ENCODE assay signal across 20 cellular contexts in the genomic region with DNA sequence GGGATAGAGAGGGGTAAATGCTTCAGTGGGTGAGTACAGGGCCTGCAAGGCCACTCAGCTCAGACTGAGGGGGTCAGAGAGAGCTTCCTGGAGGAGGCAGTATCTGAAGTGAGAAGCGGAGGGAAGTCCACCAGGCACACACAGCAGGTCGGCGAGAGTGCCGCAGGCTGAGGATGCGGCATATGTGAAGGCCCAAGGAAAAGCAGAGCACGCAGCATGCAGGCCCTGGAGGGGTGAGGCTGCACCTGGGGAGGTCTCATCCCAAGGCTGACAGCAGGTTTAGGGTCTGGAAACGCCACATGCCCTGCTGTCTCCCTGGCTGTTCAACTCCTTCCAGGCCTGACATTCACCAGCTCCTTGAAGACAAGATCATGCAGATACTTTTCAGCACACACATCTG. TPM values are rescaled to one million over a fixed set of nuclear protein-coding genes. Genes with fewer than 3 reads are reported as not detected.
DNase-seq lines count a peak whose midpoint lies in the region; TF ChIP-seq lines count a peak whose summit lies in the region.
"Had no signal": no experiment of that assay in that cellular context is flagged by ENCODE, and none has a peak within 500 bp of the region (broad histone marks: within the 10 kb centered on the region; RNA-seq: fewer than 3 reads in every experiment).

No MANE protein-coding gene starts in this region.

- H3K36me3 ChIP-seq in mesenchymal stem cell (ENCODE audit: control insufficient read depth in 1 of 2, insufficient read depth in 2 of 2, low read depth in 1 of 2, low read length in 2 of 2) (no peaks in the 10 kb centered on the region), vagina (no peaks in the 10 kb centered on the region), Peyer's patch (no peaks in the 10 kb centered on the region)

- CTCF ChIA-PET in activated naive CD4-positive, alpha-beta T cell treated with anti-CD3 and anti-CD28 coated beads, Interleukin-2, amount 10 ng/mL, durations not matched to agents 7 days and 5 days (lab: Charles Lee): interaction anchor here (1.6 kb wide), 1 partner anchor 14 kb away, joined by 5 read pairs; no protein-coding TSS in a partner anchor
- CTCF ChIA-PET in activated naive CD4-positive, alpha-beta T cell treated with anti-CD3 and anti-CD28 coated beads for 36 hours (lab: Charles Lee): interaction anchor here (0.6 to 2.3 kb wide), 4 partner anchors 13 to 360 kb away, joined by 3 to 7 read pairs (median 5); no protein-coding TSS in a partner anchor

- H3K27ac Mint-ChIP-seq in activated naive CD4-positive, alpha-beta T cell treated with anti-CD3 and anti-CD28 coated beads, Interleukin-2, amount 10 ng/mL, durations not matched to agents 7 days and 5 days: peak overlapping the region; percentile 54
- H3K27ac Mint-ChIP-seq in activated naive CD4-positive, alpha-beta T cell treated with anti-CD3 and anti-CD28 coated beads for 36 hours: no peak overlapping the region
- H3K27ac Mint-ChIP-seq: GM23338 had no signal

- H3K4me2 ChIP-seq in mesenchymal stem cell (ENCODE audit: low read length, poor library complexity, severe bottlenecking): no peak overlapping the region
- H3K4me2 ChIP-seq: GM23338 had no signal

- peaks cover 14% of the 10 kb centered on the region for H3K4me1 ChIP-seq in mesenchymal stem cell (ENCODE audit: control insufficient read depth, insufficient read depth, low read depth, low read length)
- peaks cover 44% of the 10 kb centered on the region for H3K4me1 ChIP-seq in vagina
- peaks cover 0 to 21% (median 5%) of the 10 kb centered on the region in 4 donors for H3K4me1 ChIP-seq in Peyer's patch

- no peak for TF ChIP-seq POLR2A in vagina (IDR thresholded peaks at IDR 0.05)
- TF ChIP-seq POLR2A in Peyer's patch (IDR thresholded peaks at IDR 0.05): no peak

- H2AFZ ChIP-seq in mesenchymal stem cell (ENCODE audit: low read depth, low read length): no peak overlapping the region
- H2AFZ ChIP-seq: GM23338 had no signal

- H3K9ac ChIP-seq in mesenchymal stem cell (ENCODE audit: low read length): peak overlapping the region; percentile 72

- H3K23ac ChIP-seq in mesenchymal stem cell (ENCODE audit: low read length in 2 of 2): no peak overlapping the region

- no peaks in the 10 kb centered on the region for H3K27me3 ChIP-seq in mesenchymal stem cell (ENCODE audit: control insufficient read depth in 1 of 2, insufficient read depth in 1 of 2, low read length in 2 of 2)
- no peaks in the 10 kb centered on the region for H3K27me3 ChIP-seq in vagina
- H3K27me3 ChIP-seq in Peyer's patch: no peaks in the 10 kb centered on the region

- H3K18ac ChIP-seq in mesenchymal stem cell (ENCODE audit: low read depth in 1 of 2, low read length in 2 of 2): no peak overlapping the region

- intact Hi-C loops in activated naive CD4-positive, alpha-beta T cell treated with anti-CD3 and anti-CD28 coated beads for 36 hours (cut with micrococcal nuclease): no loop called here
- intact Hi-C loops in vagina (cut with DNase I): loop anchor here (10.0 kb wide), 1 partner anchor 77 kb away; no protein-coding TSS in a partner anchor

- H3K4me1 Mint-ChIP-seq in activated naive CD4-positive, alpha-beta T cell treated with anti-CD3 and anti-CD28 coated beads, Interleukin-2, amount 10 ng/mL, durations not matched to agents 7 days and 5 days: peaks cover 18% of the 10 kb centered on the region
- peaks cover 13% of the 10 kb centered on the region for H3K4me1 Mint-ChIP-seq in activated naive CD4-positive, alpha-beta T cell treated with anti-CD3 and anti-CD28 coated beads for 36 hours (ENCODE audit: low read depth)

- H2AK5ac ChIP-seq in mesenchymal stem cell (ENCODE audit: low read length, severe bottlenecking): no peak overlapping the region

- H3K4me3 Mint-ChIP-seq in activated naive CD4-positive, alpha-beta T cell treated with anti-CD3 and anti-CD28 coated beads, Interleukin-2, amount 10 ng/mL, durations not matched to agents 7 days and 5 days: no peak overlapping the region
- no peak overlapping the region for H3K4me3 Mint-ChIP-seq in activated naive CD4-positive, alpha-beta T cell treated with anti-CD3 and anti-CD28 coated beads for 36 hours
- H3K4me3 Mint-ChIP-seq: GM23338 had no signal

- H4K91ac ChIP-seq in mesenchymal stem cell (ENCODE audit: low read length): peak overlapping the region; percentile 1

- TF ChIP-seq CTCF in vagina (IDR thresholded peaks at IDR 0.05) (no peak), Peyer's patch (IDR thresholded peaks at IDR 0.05) (no peak)

- H3K4me3 ChIP-seq in mesenchymal stem cell (ENCODE audit: insufficient read depth in 1 of 2, low read depth in 1 of 2, low read length in 2 of 2) (no peak overlapping the region), vagina (no peak overlapping the region), Peyer's patch (no peak overlapping the region)
- H3K4me3 ChIP-seq: GM23338 had no signal

- no peak overlapping the region for H2BK15ac ChIP-seq in mesenchymal stem cell (ENCODE audit: low read depth, poor library complexity, severe bottlenecking)

- H2BK120ac ChIP-seq in mesenchymal stem cell (ENCODE audit: low read depth, low read length): no peak overlapping the region

- H3K4ac ChIP-seq in mesenchymal stem cell (ENCODE audit: low read depth in 1 of 2, low read length in 2 of 2): no peak overlapping the region

- H4K8ac ChIP-seq in mesenchymal stem cell (ENCODE audit: low read length): no peak overlapping the region

- H3K27me3 Mint-ChIP-seq in activated naive CD4-positive, alpha-beta T cell treated with anti-CD3 and anti-CD28 coated beads, Interleukin-2, amount 10 ng/mL, durations not matched to agents 7 days and 5 days: peaks cover 58% of the 10 kb centered on the region
- no peaks in the 10 kb centered on the region for H3K27me3 Mint-ChIP-seq in activated naive CD4-positive, alpha-beta T cell treated with anti-CD3 and anti-CD28 coated beads for 36 hours (ENCODE audit: low read depth)

- H3K36me3 Mint-ChIP-seq in activated naive CD4-positive, alpha-beta T cell treated with anti-CD3 and anti-CD28 coated beads, Interleukin-2, amount 10 ng/mL, durations not matched to agents 7 days and 5 days: no peaks in the 10 kb centered on the region
- no peaks in the 10 kb centered on the region for H3K36me3 Mint-ChIP-seq in activated naive CD4-positive, alpha-beta T cell treated with anti-CD3 and anti-CD28 coated beads for 36 hours (ENCODE audit: low read depth)

- H3K9me3 Mint-ChIP-seq in activated naive CD4-positive, alpha-beta T cell treated with anti-CD3 and anti-CD28 coated beads, Interleukin-2, amount 10 ng/mL, durations not matched to agents 7 days and 5 days: no peaks in the 10 kb centered on the region
- no peaks in the 10 kb centered on the region for H3K9me3 Mint-ChIP-seq in activated naive CD4-positive, alpha-beta T cell treated with anti-CD3 and anti-CD28 coated beads for 36 hours
- H3K9me3 Mint-ChIP-seq: GM23338 had no signal

- WGBS in mesenchymal stem cell: 91% methylated on average over 7 of the region's 7 CpGs

- H3K14ac ChIP-seq in mesenchymal stem cell (ENCODE audit: low read length in 2 of 2): no peak overlapping the region

- H3K9me3 ChIP-seq in mesenchymal stem cell (ENCODE audit: control insufficient read depth, low read length) (no peaks in the 10 kb centered on the region), vagina (no peaks in the 10 kb centered on the region), Peyer's patch (no peaks in the 10 kb centered on the region)

- H2BK5ac ChIP-seq in mesenchymal stem cell (ENCODE audit: low read depth, low read length, poor library complexity, severe bottlenecking): no peak overlapping the region

- no peaks in the 10 kb centered on the region for H3K79me1 ChIP-seq in mesenchymal stem cell (replicated peaks; ENCODE audit: low read length, poor library complexity, severe bottlenecking)

- H2BK12ac ChIP-seq in mesenchymal stem cell (ENCODE audit: low read length in 2 of 2): no peak overlapping the region

- no peak overlapping the region for H3K27ac ChIP-seq in mesenchymal stem cell (ENCODE audit: low read length, poor library complexity, severe bottlenecking)
- H3K27ac ChIP-seq in vagina: peak overlapping the region; percentile 85
- H3K27ac ChIP-seq in Peyer's patch: no peak overlapping the region
- H3K27ac ChIP-seq: 22Rv1 had no signal

- DNase-seq in activated naive CD4-positive, alpha-beta T cell treated with anti-CD3 and anti-CD28 coated beads, Interleukin-2, amount 10 ng/mL, durations not matched to agents 7 days and 5 days: no peak
- no peak for DNase-seq in activated naive CD4-positive, alpha-beta T cell treated with anti-CD3 and anti-CD28 coated beads for 36 hours
- DNase-seq in SK-N-DZ (ENCODE audit: low spot score): peak; percentile 47
- DNase-seq in mesenchymal stem cell: no peak
- no peak for DNase-seq in vagina (ENCODE audit: extremely low spot score in 2 of 2)
- no peak for DNase-seq in KG1 (lab: John Stamatoyannopoulos, UW)
- DNase-seq in NOMO-1 (lab: John Stamatoyannopoulos, UW; ENCODE audit: unreplicated experiment in 2 of 2): no peak
- no peak for DNase-seq in Peyer's patch
- DNase-seq: AML-193; HCEC 1CT; Karpas-422; NCI-H1694; NCI-H2081; NCI-H2171; NCI-H345; NCI-H524; NCI-H774; NK-92 treated with Interleukin-12 subunit alpha and Interleukin-12 subunit beta, amount 100 ng/mL, for 24 hours had no signal

RNA-seq across cellular contexts. Expression of a gene that starts 40.4 kb away (rescaled TPM):
- 100 to 1,000 TPM; 129 to 133 TPM for total RNA-seq in activated naive CD4-positive, alpha-beta T cell treated with anti-CD3 and anti-CD28 coated beads for 36 hours
- polyA plus RNA-seq in SK-N-DZ (2014; cell fraction: cytosol; rRNA removed): 238 and 268 TPM in 2 replicates
- 192 and 197 TPM in 2 replicates for polyA plus RNA-seq in SK-N-DZ (2014; cell fraction: nucleus; rRNA removed)
- 688 TPM for polyA plus RNA-seq in mesenchymal stem cell (2013, experiment 1 of 2)
- polyA plus RNA-seq in mesenchymal stem cell (2013, experiment 2 of 2): 698 TPM
- total RNA-seq in vagina (680 TPM), Peyer's patch (100 to 1,000 TPM; 193 to 647 (median 491) TPM)
